1 cellular context compared by ENCODE assay signal in genomic region chr20:63172726-63173125, GRCh38.
TF ChIP-seq lines count a peak whose summit lies in the region.

No MANE protein-coding gene starts in this region.

TF ChIP-seq in HepG2, 621 proteins besides CTCF, POLR2A, EP300 and RAD21 (continued from another document):
- no peak for TF ChIP-seq ZBTB40 (IDR thresholded peaks at IDR 0.05)
- TF ChIP-seq ZBTB40 (CRISPR knock-in tag; IDR thresholded peaks at IDR 0.05) = no peak
- no peak for TF ChIP-seq ISL2 (CRISPR knock-in tag; IDR thresholded peaks at IDR 0.05)
- TF ChIP-seq TBX2 (CRISPR knock-in tag; IDR thresholded peaks at IDR 0.05; ENCODE audit: borderline replicate concordance) = 0 out of 2 replicates have a peak, but pooled peaks have one; percentile 16
- TF ChIP-seq SRSF1 (optimal IDR thresholded peaks at IDR 0.05; ENCODE audit: low read depth, low read length) = peak; percentile 71
- 0 out of 2 replicates have a peak, but pooled peaks have one; percentile 12 for TF ChIP-seq HNF4A (CRISPR knock-in tag; IDR thresholded peaks at IDR 0.05)
- TF ChIP-seq ZNF20 (CRISPR knock-in tag; IDR thresholded peaks at IDR 0.05) = no peak
- TF ChIP-seq STAG1 (CRISPR knock-in tag; IDR thresholded peaks at IDR 0.05) = peak; percentile 68
- no peak for TF ChIP-seq POLR2AphosphoS5 (IDR thresholded peaks at IDR 0.05; ENCODE audit: low read depth, low read length)
- TF ChIP-seq ZSCAN25 (CRISPR knock-in tag; IDR thresholded peaks at IDR 0.05) = no peak
- TF ChIP-seq ATM (IDR thresholded peaks at IDR 0.05; ENCODE audit: borderline replicate concordance) = no peak
- peak; percentile 2; the same call in 1 of the 2 replicates for TF ChIP-seq ETV5 (CRISPR knock-in tag; IDR thresholded peaks at IDR 0.05; ENCODE audit: borderline replicate concordance)
- TF ChIP-seq MYNN (CRISPR knock-in tag; IDR thresholded peaks at IDR 0.05; ENCODE audit: low read depth) = no peak
- 0 out of 2 replicates have a peak, but pooled peaks have one; percentile 21 for TF ChIP-seq ZNF143 (CRISPR knock-in tag; IDR thresholded peaks at IDR 0.05)
- peak; percentile 28; the same call in 1 of the 2 replicates for TF ChIP-seq ZNF280B (CRISPR knock-in tag; IDR thresholded peaks at IDR 0.05; ENCODE audit: borderline replicate concordance)
- TF ChIP-seq HMGXB4 (CRISPR knock-in tag; IDR thresholded peaks at IDR 0.05; ENCODE audit: borderline replicate concordance in 1 of 2, low read depth in 1 of 2) = peak in 1 of 2 experiments; percentile 46; a peak in 1 of 4 replicates
